10 cellular contexts compared by ENCODE assay signal in the genomic region with DNA sequence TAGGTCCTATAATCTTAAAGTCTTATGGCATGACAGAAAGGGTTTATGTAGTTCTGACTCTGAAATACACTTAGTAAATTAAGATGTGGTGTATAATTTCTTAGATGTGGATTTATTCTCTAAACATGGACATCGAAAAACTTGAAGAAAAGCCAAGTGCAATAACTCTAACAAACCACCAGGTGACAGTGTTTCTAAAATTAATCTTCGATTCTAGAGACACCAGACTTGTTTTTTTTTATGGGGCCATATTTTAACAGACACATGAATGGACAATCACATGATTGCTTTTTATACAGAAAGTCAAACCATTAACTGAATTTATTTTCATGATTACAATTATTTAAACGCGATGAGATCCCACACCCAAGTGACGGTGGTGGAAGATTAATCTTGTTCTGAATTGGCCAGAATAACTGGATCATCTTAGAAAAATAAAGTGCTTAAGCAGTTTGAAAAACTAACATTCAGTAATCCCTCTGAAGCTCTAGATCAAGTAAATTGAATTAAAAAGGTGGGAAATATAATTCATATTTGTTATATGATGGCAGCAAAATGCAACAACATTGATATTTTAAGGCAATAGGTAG.
A peak's percentile ranks its signal among the peaks of the same experiment; 100 is the strongest.
DNase-seq lines count a peak whose midpoint lies in the region; ATAC-seq and TF ChIP-seq lines count a peak whose summit lies in the region.
"Had no signal": no experiment of that assay in that cellular context is flagged by ENCODE, and none has a peak within 500 bp of the region (broad histone marks: within the 10 kb centered on the region; RNA-seq: fewer than 3 reads in every experiment).

No MANE protein-coding gene starts in this region.

- DNase-seq in GM03348 (ENCODE audit: low spot score), result peak; percentile 19
- peak; percentile 48 for DNase-seq in NCI-H524 treated with DMSO at 0.1 percent for 48 hours (lab: John Stamatoyannopoulos, UW)
- DNase-seq in colonic mucosa, result no peak
- no peak for DNase-seq in NCI-H187 treated with DMSO at 0.1 percent for 48 hours (lab: John Stamatoyannopoulos, UW)
- no peak for DNase-seq in DMS79 (lab: John Stamatoyannopoulos, UW)
- no peak for DNase-seq in activated CD8-positive, alpha-beta memory T cell treated with anti-CD3 and anti-CD28 coated beads, Interleukin-2, amount 50 U/mL, for 48 hours

- no peak overlapping the region for H3K4me2 ChIP-seq in neural cell (ENCODE audit: low read length)

- H3K36me3 ChIP-seq in colonic mucosa (no peaks in the 10 kb centered on the region), neural cell (ENCODE audit: insufficient read depth, low read length) (no peaks in the 10 kb centered on the region)
- H3K36me3 ChIP-seq: SJCRH30 had no signal

- H3K9ac ChIP-seq in colonic mucosa (ENCODE audit: low read depth in 2 of 2, low read length in 2 of 2) (no peak overlapping the region), neural cell (ENCODE audit: low read length) (no peak overlapping the region)

- H3K9me2 ChIP-seq in neural cell (ENCODE audit: insufficient read depth, low read length), result no peaks in the 10 kb centered on the region

- H3K4me1 ChIP-seq in colonic mucosa, result no peaks in the 10 kb centered on the region
- H3K4me1 ChIP-seq: SJCRH30 had no signal

- intact Hi-C loops in colonic mucosa (cut with DNase I), result no loop called here

- TF ChIP-seq EP300 in neural cell (conservative IDR thresholded peaks at IDR 0.05; ENCODE audit: poor library complexity, severe bottlenecking), result no peak

- H3K27me3 ChIP-seq in colonic mucosa, result no peaks in the 10 kb centered on the region
- no peaks in the 10 kb centered on the region for H3K27me3 ChIP-seq in neural cell (ENCODE audit: insufficient read depth, low read depth, low read length)
- H3K27me3 ChIP-seq: SJCRH30 had no signal

- no peaks in the 10 kb centered on the region for H3K79me2 ChIP-seq in neural cell (replicated peaks; ENCODE audit: insufficient read depth, low read length)

- H2AFZ ChIP-seq in neural cell (ENCODE audit: low read depth, low read length), result no peak overlapping the region

- H3K27ac ChIP-seq in colonic mucosa (no peak overlapping the region), neural cell (ENCODE audit: low read length) (no peak overlapping the region)
- H3K27ac ChIP-seq: SJCRH30, skin epidermis had no signal

- peak; percentile 67 for TF ChIP-seq RAD21 in neural cell (conservative IDR thresholded peaks at IDR 0.05)

- no peaks in the 10 kb centered on the region for H3F3A ChIP-seq in neural cell (ENCODE audit: insufficient read depth, low read length, poor library complexity, severe bottlenecking)

- ATAC-seq in HG02798 (IDR thresholded peaks at IDR 0.05; ENCODE audit: poor library complexity, unreplicated experiment), result peak; percentile 55

- H4K20me1 ChIP-seq in neural cell (ENCODE audit: insufficient read depth), result no peaks in the 10 kb centered on the region

- H3K4me3 ChIP-seq in colonic mucosa, result no peak overlapping the region
- no peak overlapping the region for H3K4me3 ChIP-seq in neural cell (ENCODE audit: low read length)
- H3K4me3 ChIP-seq: SJCRH30, skin epidermis had no signal

- TF ChIP-seq CTCF in colonic mucosa (IDR thresholded peaks at IDR 0.05) (peak; percentile 71), neural cell (IDR thresholded peaks at IDR 0.05; ENCODE audit: poor library complexity, severe bottlenecking) (peak; percentile 68)

- H3K9me3 ChIP-seq in colonic mucosa (no peaks in the 10 kb centered on the region), neural cell (ENCODE audit: low read length) (peaks cover under 1% of the 10 kb centered on the region)
- H3K9me3 ChIP-seq: SJCRH30 had no signal

TF ChIP-seq in neural cell, 6 proteins besides CTCF, POLR2A, EP300 and RAD21:
- TF ChIP-seq SMC3 (conservative IDR thresholded peaks at IDR 0.05; ENCODE audit: poor library complexity) (peak; percentile 75), TAF1 (IDR thresholded peaks at IDR 0.05; ENCODE audit: low read depth) (no peak)
- TF ChIP-seq, protein P1, sequence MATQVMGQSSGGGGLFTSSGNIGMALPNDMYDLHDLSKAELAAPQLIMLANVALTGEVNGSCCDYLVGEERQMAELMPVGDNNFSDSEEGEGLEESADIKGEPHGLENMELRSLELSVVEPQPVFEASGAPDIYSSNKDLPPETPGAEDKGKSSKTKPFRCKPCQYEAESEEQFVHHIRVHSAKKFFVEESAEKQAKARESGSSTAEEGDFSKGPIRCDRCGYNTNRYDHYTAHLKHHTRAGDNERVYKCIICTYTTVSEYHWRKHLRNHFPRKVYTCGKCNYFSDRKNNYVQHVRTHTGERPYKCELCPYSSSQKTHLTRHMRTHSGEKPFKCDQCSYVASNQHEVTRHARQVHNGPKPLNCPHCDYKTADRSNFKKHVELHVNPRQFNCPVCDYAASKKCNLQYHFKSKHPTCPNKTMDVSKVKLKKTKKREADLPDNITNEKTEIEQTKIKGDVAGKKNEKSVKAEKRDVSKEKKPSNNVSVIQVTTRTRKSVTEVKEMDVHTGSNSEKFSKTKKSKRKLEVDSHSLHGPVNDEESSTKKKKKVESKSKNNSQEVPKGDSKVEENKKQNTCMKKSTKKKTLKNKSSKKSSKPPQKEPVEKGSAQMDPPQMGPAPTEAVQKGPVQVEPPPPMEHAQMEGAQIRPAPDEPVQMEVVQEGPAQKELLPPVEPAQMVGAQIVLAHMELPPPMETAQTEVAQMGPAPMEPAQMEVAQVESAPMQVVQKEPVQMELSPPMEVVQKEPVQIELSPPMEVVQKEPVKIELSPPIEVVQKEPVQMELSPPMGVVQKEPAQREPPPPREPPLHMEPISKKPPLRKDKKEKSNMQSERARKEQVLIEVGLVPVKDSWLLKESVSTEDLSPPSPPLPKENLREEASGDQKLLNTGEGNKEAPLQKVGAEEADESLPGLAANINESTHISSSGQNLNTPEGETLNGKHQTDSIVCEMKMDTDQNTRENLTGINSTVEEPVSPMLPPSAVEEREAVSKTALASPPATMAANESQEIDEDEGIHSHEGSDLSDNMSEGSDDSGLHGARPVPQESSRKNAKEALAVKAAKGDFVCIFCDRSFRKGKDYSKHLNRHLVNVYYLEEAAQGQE (IDR thresholded peaks at IDR 0.05; ENCODE audit: borderline replicate concordance), result no peak

Comparison
In these comparisons a context has a peak if more than half of its experiments do, and no peak if none do; other contexts are left out.
1. DNase-seq: peak in GM03348 (single experiment) and NCI-H524 treated with DMSO at 0.1 percent for 48 hours (single experiment); none in colonic mucosa (single experiment), NCI-H187 treated with DMSO at 0.1 percent for 48 hours (single experiment), DMS79 (single experiment) and activated CD8-positive, alpha-beta memory T cell treated with anti-CD3 and anti-CD28 coated beads, Interleukin-2, amount 50 U/mL, for 48 hours (single experiment).